16 cellular contexts compared by ENCODE assay signal in genomic region chr1:36287595-36287994, GRCh38. TPM values are rescaled to one million over a fixed set of nuclear protein-coding genes. Genes with fewer than 3 reads are reported as not detected.
DNase-seq lines count a peak whose midpoint lies in the region; ATAC-seq and TF ChIP-seq lines count a peak whose summit lies in the region.
"Had no signal": no experiment of that assay in that cellular context is flagged by ENCODE, and none has a peak within 500 bp of the region (broad histone marks: within the 10 kb centered on the region; RNA-seq: fewer than 3 reads in every experiment).

No MANE protein-coding gene starts in this region.

- DNase-seq in stimulated activated naive CD8-positive, alpha-beta T cell treated with anti-CD3 and anti-CD28 coated beads, Interleukin-15, Interleukin-2, amounts not matched to agents 100 U/mL and 50 U/mL, for 24 hours, result no peak
- DNase-seq in activated naive CD8-positive, alpha-beta T cell treated with anti-CD3 and anti-CD28 coated beads, Interleukin-2, amount 50 U/mL, for 24 hours, result no peak
- DNase-seq in osteocyte (ENCODE audit: extremely low spot score, unreplicated experiment) (peak; percentile 62), T-helper 2 cell (no peak), caudate nucleus (lab: John Stamatoyannopoulos, UW) (no peak)
- DNase-seq: C1 segment of cervical spinal cord, COR-L47, DMS153, NCI-H187 treated with DMSO at 0.1 percent for 48 hours, NCI-H2171 treated with DMSO at 0.1 percent for 48 hours, NCI-H82, Peyer's patch, Right ventricle myocardium superior had no signal

- ATAC-seq in stimulated activated naive CD8-positive, alpha-beta T cell treated with anti-CD3 and anti-CD28 coated beads, Interleukin-15, Interleukin-2, amounts not matched to agents 100 U/mL and 50 U/mL, for 24 hours, result no peak
- ATAC-seq in activated naive CD8-positive, alpha-beta T cell treated with anti-CD3 and anti-CD28 coated beads, Interleukin-2, amount 50 U/mL, for 24 hours, result no peak
- ATAC-seq in GM19397 (IDR thresholded peaks at IDR 0.05; ENCODE audit: unreplicated experiment), result no peak

- no peaks in the 10 kb centered on the region for H3K9me3 Mint-ChIP-seq in stimulated activated naive CD8-positive, alpha-beta T cell treated with anti-CD3 and anti-CD28 coated beads, Interleukin-15, Interleukin-2, amounts not matched to agents 100 ng/mL and 50 ng/mL, for 24 hours
- H3K9me3 Mint-ChIP-seq in activated naive CD8-positive, alpha-beta T cell treated with anti-CD3 and anti-CD28 coated beads, Interleukin-2, amount 50 U/mL, for 24 hours, result no peaks in the 10 kb centered on the region
- H3K9me3 Mint-ChIP-seq in osteocyte (ENCODE audit: unreplicated experiment), result no peaks in the 10 kb centered on the region
- H3K9me3 Mint-ChIP-seq: IgD-negative memory B cell had no signal

- H3K27ac ChIP-seq in caudate nucleus (ENCODE audit: low read depth, low read length), result no peak overlapping the region
- H3K27ac ChIP-seq: Peyer's patch had no signal

- TF ChIP-seq CTCF in osteocyte (IDR thresholded peaks at IDR 0.05), result no peak

- peaks cover 88% of the 10 kb centered on the region for H3K36me3 Mint-ChIP-seq in stimulated activated naive CD8-positive, alpha-beta T cell treated with anti-CD3 and anti-CD28 coated beads, Interleukin-15, Interleukin-2, amounts not matched to agents 100 ng/mL and 50 ng/mL, for 24 hours (ENCODE audit: low read depth)
- H3K36me3 Mint-ChIP-seq in activated naive CD8-positive, alpha-beta T cell treated with anti-CD3 and anti-CD28 coated beads, Interleukin-2, amount 50 U/mL, for 24 hours (ENCODE audit: low read depth), result peaks cover 74% of the 10 kb centered on the region
- peaks cover 48% of the 10 kb centered on the region for H3K36me3 Mint-ChIP-seq in osteocyte (ENCODE audit: unreplicated experiment)
- H3K36me3 Mint-ChIP-seq: IgD-negative memory B cell had no signal

- H3K4me3 Mint-ChIP-seq in stimulated activated naive CD8-positive, alpha-beta T cell treated with anti-CD3 and anti-CD28 coated beads, Interleukin-15, Interleukin-2, amounts not matched to agents 100 ng/mL and 50 ng/mL, for 24 hours, result no peak overlapping the region
- no peak overlapping the region for H3K4me3 Mint-ChIP-seq in activated naive CD8-positive, alpha-beta T cell treated with anti-CD3 and anti-CD28 coated beads, Interleukin-2, amount 50 U/mL, for 24 hours
- H3K4me3 Mint-ChIP-seq in osteocyte (ENCODE audit: unreplicated experiment), result no peak overlapping the region

- H3K27ac Mint-ChIP-seq in stimulated activated naive CD8-positive, alpha-beta T cell treated with anti-CD3 and anti-CD28 coated beads, Interleukin-15, Interleukin-2, amounts not matched to agents 100 ng/mL and 50 ng/mL, for 24 hours, result peak overlapping the region; percentile 46
- H3K27ac Mint-ChIP-seq in activated naive CD8-positive, alpha-beta T cell treated with anti-CD3 and anti-CD28 coated beads, Interleukin-2, amount 50 U/mL, for 24 hours, result peak overlapping the region; percentile 34
- no peak overlapping the region for H3K27ac Mint-ChIP-seq in osteocyte (ENCODE audit: unreplicated experiment)

- peaks cover 35% of the 10 kb centered on the region for H3K4me1 Mint-ChIP-seq in stimulated activated naive CD8-positive, alpha-beta T cell treated with anti-CD3 and anti-CD28 coated beads, Interleukin-15, Interleukin-2, amounts not matched to agents 100 ng/mL and 50 ng/mL, for 24 hours (ENCODE audit: low read depth)
- peaks cover 38% of the 10 kb centered on the region for H3K4me1 Mint-ChIP-seq in activated naive CD8-positive, alpha-beta T cell treated with anti-CD3 and anti-CD28 coated beads, Interleukin-2, amount 50 U/mL, for 24 hours
- peaks cover 7% of the 10 kb centered on the region for H3K4me1 Mint-ChIP-seq in osteocyte (ENCODE audit: unreplicated experiment)

- H3K27me3 Mint-ChIP-seq in stimulated activated naive CD8-positive, alpha-beta T cell treated with anti-CD3 and anti-CD28 coated beads, Interleukin-15, Interleukin-2, amounts not matched to agents 100 ng/mL and 50 ng/mL, for 24 hours, result no peaks in the 10 kb centered on the region
- H3K27me3 Mint-ChIP-seq in activated naive CD8-positive, alpha-beta T cell treated with anti-CD3 and anti-CD28 coated beads, Interleukin-2, amount 50 U/mL, for 24 hours, result no peaks in the 10 kb centered on the region
- H3K27me3 Mint-ChIP-seq in osteocyte (ENCODE audit: unreplicated experiment), result no peaks in the 10 kb centered on the region
- H3K27me3 Mint-ChIP-seq: IgD-negative memory B cell had no signal

RNA-seq across cellular contexts. Expression of gene SH3D21, which starts 18.6 kb away (rescaled TPM):
- 5.1 and 6.4 TPM in 2 replicates for total RNA-seq in osteocyte

RNA-seq across cellular contexts. Expression of gene EVA1B, which starts 35.9 kb away (rescaled TPM):
- total RNA-seq in osteocyte, result 113 and 115 TPM in 2 replicates
